12 cellular contexts compared by ENCODE assay signal in the genomic region with DNA sequence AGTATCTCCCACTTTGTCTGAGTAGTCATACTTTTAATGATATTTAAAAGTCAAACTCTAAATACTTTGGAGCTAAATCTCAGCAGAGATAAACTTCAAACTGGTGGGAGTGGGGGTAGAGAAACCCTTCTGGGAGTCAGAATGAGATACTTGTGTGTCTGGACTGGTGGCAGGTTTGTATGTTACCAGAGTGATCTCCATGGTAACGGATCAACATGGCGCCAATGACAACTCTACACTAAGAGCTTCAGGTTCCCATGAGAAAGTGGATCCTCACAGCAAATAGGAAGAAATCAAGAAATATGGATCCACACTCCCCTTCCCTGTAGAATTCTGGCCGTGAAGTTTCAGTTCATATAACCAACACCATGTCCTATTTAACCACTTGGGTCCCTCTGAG.
DNase-seq lines count a peak whose midpoint lies in the region; ATAC-seq and TF ChIP-seq lines count a peak whose summit lies in the region.
"Had no signal": no experiment of that assay in that cellular context is flagged by ENCODE, and none has a peak within 500 bp of the region (broad histone marks: within the 10 kb centered on the region; RNA-seq: fewer than 3 reads in every experiment).

No MANE protein-coding gene starts in this region.

- H3K4me3 Mint-ChIP-seq in activated CD4-positive, alpha-beta T cell treated with anti-CD3 and anti-CD28 coated beads, Interleukin-2, amount 10 ng/mL, durations not matched to agents 24 days and 14 days, result peak overlapping the region; percentile 26
- peak overlapping the region in 1 of 4 donors; percentile 70 for H3K4me3 Mint-ChIP-seq in IgD-negative memory B cell
- H3K4me3 Mint-ChIP-seq in progenitor cell of endocrine pancreas (ENCODE audit: low read depth), result no peak overlapping the region

- no peaks in the 10 kb centered on the region for H3K9me3 ChIP-seq in neutrophil
- H3K9me3 ChIP-seq: prostate gland had no signal

- H3K27me3 ChIP-seq in brain microvascular endothelial cell (replicated peaks) (no peaks in the 10 kb centered on the region), neutrophil (no peaks in the 10 kb centered on the region)

- H3K36me3 ChIP-seq in brain microvascular endothelial cell (replicated peaks) (no peaks in the 10 kb centered on the region), neutrophil (no peaks in the 10 kb centered on the region)
- H3K36me3 ChIP-seq: prostate gland had no signal

- H3K4me1 Mint-ChIP-seq in activated CD4-positive, alpha-beta T cell treated with anti-CD3 and anti-CD28 coated beads, Interleukin-2, amount 10 ng/mL, durations not matched to agents 24 days and 14 days, result peaks cover 78% of the 10 kb centered on the region
- H3K4me1 Mint-ChIP-seq in IgD-negative memory B cell, result peaks cover 34 to 52% (median 45%) of the 10 kb centered on the region in 3 donors
- peaks cover 44% of the 10 kb centered on the region for H3K4me1 Mint-ChIP-seq in progenitor cell of endocrine pancreas (ENCODE audit: low read depth)

- no peaks in the 10 kb centered on the region for H3K27me3 Mint-ChIP-seq in activated CD4-positive, alpha-beta T cell treated with anti-CD3 and anti-CD28 coated beads, Interleukin-2, amount 10 ng/mL, durations not matched to agents 24 days and 14 days
- no peaks in the 10 kb centered on the region for H3K27me3 Mint-ChIP-seq in IgD-negative memory B cell
- no peaks in the 10 kb centered on the region for H3K27me3 Mint-ChIP-seq in progenitor cell of endocrine pancreas

- intact Hi-C loops in activated CD4-positive, alpha-beta T cell treated with anti-CD3 and anti-CD28 coated beads, Interleukin-2, amount 10 ng/mL, durations not matched to agents 24 days and 14 days (cut with micrococcal nuclease), result loop anchor here (5.0 kb wide), 1 partner anchor 946 kb away; the partner anchor contains the start of gene CDKN1B

- H3K4me1 ChIP-seq in neutrophil (ENCODE audit: control insufficient read depth in 1 of 2, insufficient read depth in 1 of 2, low read depth in 1 of 2, low read length in 1 of 2), result peaks cover 96 to 97% of the 10 kb centered on the region in 2 experiments

- in situ Hi-C loops in brain microvascular endothelial cell (cut with HindIII; ENCODE audit: low pct_ligation_motif_present, low sequenced_read_pairs), result no loop called here

- no peak for TF ChIP-seq CTCF in brain microvascular endothelial cell (IDR thresholded peaks at IDR 0.05; ENCODE audit: low read depth, low read length, missing control alignments)
- no peak for TF ChIP-seq CTCF in neutrophil (IDR thresholded peaks at IDR 0.05)
- TF ChIP-seq CTCF in progenitor cell of endocrine pancreas (IDR thresholded peaks at IDR 0.05; ENCODE audit: unreplicated experiment), result no peak

- H3K36me3 Mint-ChIP-seq in activated CD4-positive, alpha-beta T cell treated with anti-CD3 and anti-CD28 coated beads, Interleukin-2, amount 10 ng/mL, durations not matched to agents 24 days and 14 days (ENCODE audit: low read depth), result peaks cover 80% of the 10 kb centered on the region
- peaks cover 13% of the 10 kb centered on the region for H3K36me3 Mint-ChIP-seq in IgD-negative memory B cell
- H3K36me3 Mint-ChIP-seq in progenitor cell of endocrine pancreas (ENCODE audit: insufficient read depth), result peaks cover 19% of the 10 kb centered on the region

- peak; percentile 65 for DNase-seq in activated CD4-positive, alpha-beta T cell treated with anti-CD3 and anti-CD28 coated beads, Interleukin-2, amount 10 ng/mL, durations not matched to agents 24 days and 14 days
- DNase-seq in activated CD4-positive, alpha-beta T cell treated with anti-CD3 and anti-CD28 coated beads for 4 hours, result no peak
- DNase-seq in brain microvascular endothelial cell, result peak; percentile 75
- DNase-seq in progenitor cell of endocrine pancreas (ENCODE audit: low spot score, unreplicated experiment), result no peak
- DNase-seq: activated effector memory CD4-positive, alpha-beta T cell treated with anti-CD3 and anti-CD28 coated beads, Interleukin-2, amount 50 U/mL, for 16 hours; kidney; NCI-H524 treated with DMSO at 0.1 percent for 48 hours had no signal

- H3K9me3 Mint-ChIP-seq in activated CD4-positive, alpha-beta T cell treated with anti-CD3 and anti-CD28 coated beads, Interleukin-2, amount 10 ng/mL, durations not matched to agents 24 days and 14 days, result peaks cover 10% of the 10 kb centered on the region
- H3K9me3 Mint-ChIP-seq in IgD-negative memory B cell, result no peaks in the 10 kb centered on the region
- H3K9me3 Mint-ChIP-seq in progenitor cell of endocrine pancreas (ENCODE audit: low read depth), result no peaks in the 10 kb centered on the region

- H3K27ac ChIP-seq in brain microvascular endothelial cell (peak overlapping the region; percentile 52), neutrophil (peak overlapping the region; percentile 94)
- H3K27ac ChIP-seq: prostate gland had no signal

- H3K4me3 ChIP-seq in brain microvascular endothelial cell (ENCODE audit: low read depth, low read length), result no peak overlapping the region
- H3K4me3 ChIP-seq in neutrophil (ENCODE audit: low read depth in 1 of 2, low read length in 1 of 2), result no peak overlapping the region
- H3K4me3 ChIP-seq: prostate gland had no signal

- ATAC-seq in HG02840 (IDR thresholded peaks at IDR 0.05; ENCODE audit: low FRiP score, unreplicated experiment) (no peak), GM19023 (IDR thresholded peaks at IDR 0.05; ENCODE audit: unreplicated experiment) (no peak)

- peak overlapping the region; percentile 97 for H3K27ac Mint-ChIP-seq in activated CD4-positive, alpha-beta T cell treated with anti-CD3 and anti-CD28 coated beads, Interleukin-2, amount 10 ng/mL, durations not matched to agents 24 days and 14 days
- peak overlapping the region; percentile 36 to 68 (median 47) for H3K27ac Mint-ChIP-seq in IgD-negative memory B cell
- H3K27ac Mint-ChIP-seq in progenitor cell of endocrine pancreas, result no peak overlapping the region

Comparison
In these comparisons a context has a peak if more than half of its experiments do, and no peak if none do; other contexts are left out.
1. DNase-seq: peak in activated CD4-positive, alpha-beta T cell treated with anti-CD3 and anti-CD28 coated beads, Interleukin-2, amount 10 ng/mL, durations not matched to agents 24 days and 14 days (single experiment) and brain microvascular endothelial cell (single experiment); none in activated CD4-positive, alpha-beta T cell treated with anti-CD3 and anti-CD28 coated beads for 4 hours (0 of 2) and progenitor cell of endocrine pancreas (single experiment).